ENCODE assay signal across 7 cellular contexts in the genomic region with DNA sequence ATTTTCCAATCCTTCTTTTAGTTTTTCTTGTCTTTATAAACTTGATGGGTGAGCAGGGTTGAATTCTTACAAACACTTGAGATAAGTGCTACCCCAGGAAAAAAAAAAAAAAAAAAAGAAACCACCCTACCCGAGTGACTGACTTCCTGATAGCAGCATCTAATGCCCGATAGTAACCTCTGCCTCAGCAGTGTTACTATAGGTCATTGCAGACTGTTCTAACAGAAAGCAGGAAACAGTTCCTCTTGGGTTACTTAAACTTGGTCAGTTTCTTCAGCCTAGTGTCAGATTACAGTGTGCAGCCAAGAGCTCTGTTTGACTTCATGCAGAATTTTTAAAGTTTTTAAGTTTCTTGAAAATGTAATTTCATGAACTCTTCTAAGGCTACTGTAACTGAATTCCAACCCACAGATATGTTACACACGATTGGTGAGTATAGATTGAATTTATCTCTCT. TPM values are rescaled to one million over a fixed set of nuclear protein-coding genes. Genes with fewer than 3 reads are reported as not detected.
DNase-seq lines count a peak whose midpoint lies in the region; ATAC-seq and TF ChIP-seq lines count a peak whose summit lies in the region.

No MANE protein-coding gene starts in this region.

- no peaks in the 10 kb centered on the region; the same call in 1 of the 2 replicates for H3K27me3 ChIP-seq in Panc1 (ENCODE audit: control insufficient read depth, insufficient read depth, low read length)

- peak overlapping the region; percentile 87 for H3K4me3 Mint-ChIP-seq in MCF 10A (ENCODE audit: unreplicated experiment)

- H3K9me3 Mint-ChIP-seq in MCF 10A (ENCODE audit: unreplicated experiment) = no peaks in the 10 kb centered on the region

- no TSS peak for BruUV-seq in Panc1 (replicated peaks; lab: Mats Ljungman, UMichigan)
- BruUV-seq in MCF 10A (replicated peaks; lab: Mats Ljungman, UMichigan) = no TSS peak

- intact Hi-C loops in Panc1 (cut with micrococcal nuclease; ENCODE audit: unreplicated experiment) (loop anchor here (5.0 kb wide), 1 partner anchor 51 kb away; no protein-coding TSS in a partner anchor), MCF 10A (cut with micrococcal nuclease) (no loop called here)

- peaks cover 7% of the 10 kb centered on the region for H3K36me3 Mint-ChIP-seq in MCF 10A (ENCODE audit: insufficient read depth, unreplicated experiment)

- ATAC-seq in GM19395 (IDR thresholded peaks at IDR 0.05; ENCODE audit: unreplicated experiment) = peak; percentile 76
- peak; percentile 41 for ATAC-seq in HG03439 (IDR thresholded peaks at IDR 0.05; ENCODE audit: unreplicated experiment)
- ATAC-seq in Panc1 = peak; percentile 50; the same call in 1 of the 2 replicates

- peak overlapping the region; percentile 51 for H3K27ac Mint-ChIP-seq in MCF 10A (ENCODE audit: low read depth, unreplicated experiment)

- DNase-seq in ELR (ENCODE audit: low read depth) (peak; percentile 73), Panc1 (ENCODE audit: low read depth, low spot score) (no peak), MCF 10A (ENCODE audit: unreplicated experiment) (peak; percentile 70)

- H3K4me3 ChIP-seq in Panc1 (ENCODE audit: low read depth in 2 of 2, low read length in 2 of 2) (peak overlapping the region; percentile 83 to 92), iPS-18c (ENCODE audit: insufficient read depth, low read depth, low read length) (peak overlapping the region; percentile 94; the same call in 1 of the 2 replicates), skin epidermis (peak overlapping the region; percentile 55 to 95 (median 90))

- peaks cover 17% of the 10 kb centered on the region for H3K4me1 Mint-ChIP-seq in MCF 10A (ENCODE audit: insufficient read depth, unreplicated experiment)

- in situ Hi-C loops in Panc1 (cut with HindIII; ENCODE audit: low pct_unique_long_range_greater_than_20kb, low sequenced_read_pairs) = no loop called here

- peaks cover 27% of the 10 kb centered on the region for H3K4me1 ChIP-seq in Panc1 (ENCODE audit: control insufficient read depth, insufficient read depth, low read length)

- H3K36me3 ChIP-seq in Panc1 (ENCODE audit: control insufficient read depth, insufficient read depth, low read length) = peaks cover 15% of the 10 kb centered on the region

- peak overlapping the region; percentile 92 for H3K27ac ChIP-seq in Panc1 (ENCODE audit: low read length)
- H3K27ac ChIP-seq in skin epidermis = peak overlapping the region in 19 of 21 experiments; percentile 4 to 98 (median 95)

- no peaks in the 10 kb centered on the region for H3K27me3 Mint-ChIP-seq in MCF 10A (ENCODE audit: insufficient read depth, unreplicated experiment)

- H3K9me3 ChIP-seq in Panc1 (ENCODE audit: control insufficient read depth, insufficient read depth, low read depth, low read length) = no peaks in the 10 kb centered on the region
- no peaks in the 10 kb centered on the region for H3K9me3 ChIP-seq in iPS-18c (ENCODE audit: control insufficient read depth, insufficient read depth, low read length)

- POLR2A ChIA-PET in Panc1 (lab: Charles Lee) = interaction anchor here (0.7 kb wide), 2 partner anchors 468 to 579 kb away, joined by 9 to 19 read pairs; partner anchors contain the start of gene DTNBP1
- POLR2A ChIA-PET in MCF 10A (lab: Yijun Ruan, JAX) = interaction anchor here (0.6 to 2.7 kb wide), 9 partner anchors 12 to 469 kb away, joined by 3 to 11 read pairs (median 4); no protein-coding TSS in a partner anchor

- TF ChIP-seq CTCF in Panc1 (IDR thresholded peaks at IDR 0.05) = peak; percentile 4; the same call in 1 of the 2 replicates
- TF ChIP-seq CTCF in MCF 10A (IDR thresholded peaks at IDR 0.05; ENCODE audit: unreplicated experiment) = no peak

- CTCF ChIA-PET in Panc1 (lab: Charles Lee) (interaction anchor here (1.9 kb wide), 1 partner anchor 52 kb away, joined by 6 read pairs; no protein-coding TSS in a partner anchor), MCF 10A (lab: Yijun Ruan, JAX) (interaction anchor here (0.6 to 3.6 kb wide), 15 partner anchors 13 to 447 kb away, joined by 3 to 14 read pairs (median 4); no protein-coding TSS in a partner anchor)

RNA-seq across cellular contexts. Expression of gene MYLIP, which starts 2.1 kb away (rescaled TPM):
- 12.7 TPM for total RNA-seq in Panc1 (2021; ENCODE audit: unreplicated experiment)
- polyA plus RNA-seq in Panc1 (2012; ENCODE audit: insufficient read length) = 8.6 TPM
- total RNA-seq in MCF 10A (2022) = 2.1 TPM in 2 replicates
